Comparison of ENCODE assay signal across 1 cellular context in the genomic region with DNA sequence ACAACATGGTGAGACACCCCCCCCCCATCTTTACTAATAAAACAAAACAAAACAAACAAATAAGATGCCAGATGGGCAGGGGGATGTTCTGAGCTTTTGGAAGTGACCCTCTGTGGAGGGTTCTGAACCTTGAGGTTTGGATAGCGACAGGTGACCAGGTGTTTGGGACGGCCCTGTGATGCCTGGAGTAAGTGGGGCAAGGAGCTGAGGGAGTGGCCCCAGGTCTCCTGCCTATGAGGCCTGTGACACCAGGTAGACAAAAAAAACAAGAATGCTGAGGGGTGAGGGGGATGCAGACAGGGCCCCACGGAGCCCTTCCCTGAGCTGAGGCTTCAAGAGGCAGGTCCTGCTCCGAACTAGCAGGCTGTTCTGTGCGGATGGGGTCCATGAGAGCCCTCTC.
TF ChIP-seq lines count a peak whose summit lies in the region.

No MANE protein-coding gene starts in this region.

TF ChIP-seq in K562, 482 proteins besides CTCF, POLR2A, EP300 and RAD21:
- TF ChIP-seq RBFOX2 (IDR thresholded peaks at IDR 0.05; ENCODE audit: low read depth, low read length) (peak; percentile 41; the same call in 1 of the 2 replicates), TAF1 (IDR thresholded peaks at IDR 0.05; ENCODE audit: control insufficient read depth, extremely low read depth, insufficient read depth, low read length, severe bottlenecking) (no peak)
